In the genomic region with DNA sequence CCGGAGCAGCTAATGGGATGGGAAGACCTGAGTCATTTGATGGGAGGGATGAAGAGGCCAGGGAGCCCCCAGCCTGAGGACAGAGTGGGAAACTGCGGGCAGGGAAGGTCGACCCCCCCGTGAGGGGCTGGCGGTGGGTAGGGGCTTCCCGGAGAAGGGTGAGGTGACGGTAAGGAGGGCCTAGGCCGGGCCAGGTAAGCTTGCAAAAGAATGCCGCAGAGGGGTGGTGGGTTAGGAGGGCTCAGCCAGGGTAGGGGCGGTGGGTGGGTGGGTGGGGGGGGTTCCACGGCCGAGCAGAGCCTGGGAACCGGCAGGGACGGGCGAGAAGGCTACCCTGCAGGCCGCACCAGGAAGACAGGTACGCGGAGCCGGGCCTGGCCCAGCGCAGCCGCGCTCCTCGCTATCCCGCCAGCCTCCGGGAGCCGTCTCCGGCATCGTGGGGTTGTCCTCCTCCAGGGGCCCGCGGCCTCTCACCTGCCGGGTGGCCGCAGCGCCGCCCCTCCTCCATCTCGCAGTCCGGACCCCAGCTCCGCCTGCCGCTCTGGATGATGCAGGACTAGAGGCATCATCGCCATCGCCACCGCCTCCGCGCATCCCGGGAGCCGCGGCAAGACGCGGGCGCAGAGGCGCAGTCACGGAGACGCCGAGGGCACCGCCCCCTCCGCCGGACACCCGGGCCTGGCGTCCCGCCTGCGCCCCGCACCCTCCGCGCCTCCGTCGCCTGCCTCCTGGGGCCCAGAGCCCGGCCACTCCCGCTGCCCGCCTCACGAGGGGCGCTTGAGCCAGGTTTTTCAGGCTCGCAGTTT, we compare ENCODE assay signal across 9 cellular contexts. TPM values are rescaled to one million over a fixed set of nuclear protein-coding genes. Genes with fewer than 3 reads are reported as not detected.
DNase-seq lines count a peak whose midpoint lies in the region; ATAC-seq, FAIRE-seq and TF ChIP-seq lines count a peak whose summit lies in the region.
"Had no signal": no experiment of that assay in that cellular context is flagged by ENCODE, and none has a peak within 500 bp of the region (broad histone marks: within the 10 kb centered on the region; RNA-seq: fewer than 3 reads in every experiment).

A gene (minus strand): TSS at position 614 of the 806 bp plus-strand sequence. CDS start 5,211 bp downstream, outside the sequence.

- H3K79me1 ChIP-seq in trophoblast cell (ENCODE audit: low read length), result no peaks in the 10 kb centered on the region

- H4K91ac ChIP-seq in trophoblast cell (ENCODE audit: low read depth, low read length), result no peak within 1 kb of the TSS

- POLR2A ChIA-PET in K562 (lab: Yijun Ruan, JAX), result no interaction called here

- H3K9ac ChIP-seq in K562 (ENCODE audit: insufficient read depth in 1 of 2, low read depth in 2 of 2, low read length in 2 of 2) (no peak within 1 kb of the TSS), trophoblast cell (ENCODE audit: low read length) (no peak within 1 kb of the TSS)

- no peak within 1 kb of the TSS for H2BK5ac ChIP-seq in trophoblast cell (ENCODE audit: low read depth, low read length, poor library complexity)

- in situ Hi-C loops in K562 (cut with MboI), result no loop called here

- no peaks in the 10 kb centered on the region for H3K27me3 ChIP-seq in K562 (ENCODE audit: control insufficient read depth in 2 of 2, insufficient read depth in 2 of 2, low read length in 2 of 2)
- H3K27me3 ChIP-seq in hepatocyte, result no peaks in the 10 kb centered on the region
- H3K27me3 ChIP-seq in trophoblast cell (ENCODE audit: insufficient read depth, low read length), result no peaks in the 10 kb centered on the region

- no peaks in the 10 kb centered on the region; a peak in 1 of 5 replicates for H3K4me1 ChIP-seq in K562 (replicated peaks in 1 of 2; ENCODE audit: control insufficient read depth in 2 of 2, insufficient read depth in 2 of 2, low read length in 2 of 2)
- no peaks in the 10 kb centered on the region for H3K4me1 ChIP-seq in hepatocyte (ENCODE audit: insufficient read depth)
- H3K4me1 ChIP-seq in trophoblast cell (ENCODE audit: control insufficient read depth in 1 of 2, insufficient read depth in 2 of 2, low read length in 2 of 2), result peaks cover 0 to 3% of the 10 kb centered on the region in 2 experiments

- no TSS peak for BruUV-seq in K562 (replicated peaks; lab: Mats Ljungman, UMichigan)

- intact Hi-C loops in K562 (cut with micrococcal nuclease), result no loop called here

- DNase-seq in AG20443 (ENCODE audit: low spot score) (peak; percentile 73), K562 (ENCODE audit: extremely low read depth in 1 of 4, low spot score in 3 of 4) (no peak), hepatocyte (ENCODE audit: low spot score) (peak; percentile 10), trophoblast cell (no peak), HK-2 (ENCODE audit: unreplicated experiment) (no peak)
- no peak for DNase-seq in stimulated activated CD4-positive, alpha-beta T cell treated with anti-CD3 and anti-CD28 coated beads, Interleukin-2, amount 100 ng/mL, for 24 hours
- DNase-seq: COR-L47 had no signal

- peak within 1 kb of the TSS; percentile 80 for H4K12ac ChIP-seq in trophoblast cell (ENCODE audit: low read depth, low read length)

- WGBS in K562 (ENCODE audit: insufficient coverage, low coverage, missing lambda C conversion rate), result 94% methylated on average over 15 of the region's 71 CpGs
- WGBS in hepatocyte (ENCODE audit: low lambda C conversion rate, missing lambda C conversion rate), result 70% methylated on average over 71 of the region's 71 CpGs
- no CpG with 5 or more reads among the region's 71 CpGs for WGBS in trophoblast cell (ENCODE audit: extremely low coverage, insufficient coverage, insufficient read length)

- H3K27ac ChIP-seq in K562 (ENCODE audit: extremely low read depth, low read depth, low read length), result no peak within 1 kb of the TSS
- no peak within 1 kb of the TSS for H3K27ac ChIP-seq in hepatocyte
- H3K27ac ChIP-seq in trophoblast cell (ENCODE audit: low read depth, low read length), result no peak within 1 kb of the TSS

- H3K18ac ChIP-seq in trophoblast cell (ENCODE audit: low read length), result peak within 1 kb of the TSS; percentile 53

- H3K9me2 ChIP-seq in hepatocyte (replicated peaks; ENCODE audit: insufficient read depth), result no peaks in the 10 kb centered on the region

- H3K79me2 ChIP-seq in K562 (ENCODE audit: control insufficient read depth, insufficient read depth, low read length), result no peaks in the 10 kb centered on the region
- no peaks in the 10 kb centered on the region for H3K79me2 ChIP-seq in hepatocyte
- H3K79me2 ChIP-seq in trophoblast cell (ENCODE audit: control insufficient read depth, insufficient read depth, low read length, poor library complexity), result no peaks in the 10 kb centered on the region

- no peak within 1 kb of the TSS for H3K23ac ChIP-seq in trophoblast cell (ENCODE audit: low read length)

- peak within 1 kb of the TSS; percentile 49 for H2BK12ac ChIP-seq in trophoblast cell (ENCODE audit: low read length)

- FAIRE-seq in K562 (lab: Jason Lieb, UNC), result no peak

- H3K14ac ChIP-seq in trophoblast cell (ENCODE audit: low read length), result no peak within 1 kb of the TSS

- H2AFZ ChIP-seq in K562 (ENCODE audit: low read depth, low read length) (no peak within 1 kb of the TSS), hepatocyte (no peak within 1 kb of the TSS), trophoblast cell (ENCODE audit: insufficient read depth, low read length, poor library complexity) (peak within 1 kb of the TSS; percentile 6)

- no peak within 1 kb of the TSS for H2BK120ac ChIP-seq in trophoblast cell (ENCODE audit: insufficient read depth, low read length, poor library complexity)

- no peak within 1 kb of the TSS for H3K4me2 ChIP-seq in K562 (ENCODE audit: insufficient read depth, low read length)
- peak within 1 kb of the TSS; percentile 41 for H3K4me2 ChIP-seq in hepatocyte
- H3K4me2 ChIP-seq in trophoblast cell (ENCODE audit: low read length), result peak within 1 kb of the TSS; percentile 67

- CTCF ChIA-PET in K562 (lab: Yijun Ruan, JAX; ENCODE audit: low intra/inter-chr PET ratio), result no interaction called here

- H3K9me3 ChIP-seq in K562 (replicated peaks; ENCODE audit: control insufficient read depth, insufficient read depth, low read depth, low read length) (no peaks in the 10 kb centered on the region), hepatocyte (ENCODE audit: low read depth) (no peaks in the 10 kb centered on the region), trophoblast cell (ENCODE audit: insufficient read depth, low read depth, low read length) (no peaks in the 10 kb centered on the region)

- H3K4me3 ChIP-seq in K562 (no peak within 1 kb of the TSS), hepatocyte (no peak within 1 kb of the TSS), trophoblast cell (ENCODE audit: low read depth, low read length) (peak within 1 kb of the TSS; percentile 44)

- TF ChIP-seq CTCF in K562 (IDR thresholded peaks at IDR 0.05 in 2 of 3, conservative IDR thresholded peaks at IDR 0.05 in 1 of 3; ENCODE audit: insufficient read depth in 2 of 3, low read depth in 1 of 3, low read length in 3 of 3), result no peak
- no peak for TF ChIP-seq CTCF in hepatocyte (IDR thresholded peaks at IDR 0.05; ENCODE audit: poor library complexity)

- no peaks in the 10 kb centered on the region for H4K20me1 ChIP-seq in K562 (replicated peaks; ENCODE audit: control insufficient read depth, insufficient read depth, low read length)
- peaks cover 4% of the 10 kb centered on the region for H4K20me1 ChIP-seq in hepatocyte (ENCODE audit: insufficient read depth, poor library complexity, severe bottlenecking)

- H4K8ac ChIP-seq in trophoblast cell (ENCODE audit: low read depth, low read length), result no peak within 1 kb of the TSS

- no peak for TF ChIP-seq EP300 in K562 (IDR thresholded peaks at IDR 0.05; ENCODE audit: low read length)

- no peak for TF ChIP-seq RAD21 in K562 (CRISPR knock-in tag; conservative IDR thresholded peaks at IDR 0.05 in 1 of 2, IDR thresholded peaks at IDR 0.05 in 1 of 2)

- ATAC-seq in K562 (no peak), HG02798 (IDR thresholded peaks at IDR 0.05; ENCODE audit: poor library complexity, unreplicated experiment) (no peak), GM21528 (IDR thresholded peaks at IDR 0.05; ENCODE audit: low FRiP score, unreplicated experiment) (no peak)

- no peak within 1 kb of the TSS for H3K4ac ChIP-seq in trophoblast cell (ENCODE audit: low read depth, low read length)

- H3K36me3 ChIP-seq in K562 (ENCODE audit: control insufficient read depth, insufficient read depth, low read length) (peaks cover 37% of the 10 kb centered on the region; the same call in 2 of the 3 replicates), hepatocyte (replicated peaks; ENCODE audit: insufficient read depth, low read depth) (no peaks in the 10 kb centered on the region), trophoblast cell (ENCODE audit: control insufficient read depth in 1 of 2, insufficient read depth in 2 of 2, low read length in 2 of 2) (peaks cover 7 to 11% of the 10 kb centered on the region in 2 experiments)

- no peak for TF ChIP-seq POLR2A in K562 (conservative IDR thresholded peaks at IDR 0.05)

- no peak within 1 kb of the TSS for H2AK5ac ChIP-seq in trophoblast cell (ENCODE audit: low read length)

- H3K9me1 ChIP-seq in K562 (ENCODE audit: control insufficient read depth, insufficient read depth, low read length), result no peaks in the 10 kb centered on the region

TF ChIP-seq in K562, 482 proteins besides CTCF, POLR2A, EP300 and RAD21 (continues in another document):
- TF ChIP-seq ZBED1 (IDR thresholded peaks at IDR 0.05) (no peak), POLR2G (IDR thresholded peaks at IDR 0.05; ENCODE audit: low read depth, low read length) (peak; percentile 63; the same call in 1 of the 2 replicates), RBM22 (IDR thresholded peaks at IDR 0.05; ENCODE audit: low read depth, low read length, poor library complexity, severe bottlenecking) (peak; percentile 31)

RNA-seq across cellular contexts. Expression of the gene that starts here (rescaled TPM):
- total RNA-seq in K562 (2011; cell fraction: chromatin; rRNA removed; ENCODE audit: low replicate concordance), result 33.2 and 38.2 TPM in 2 replicates
- 13.0 and 13.9 TPM in 2 replicates for total RNA-seq in K562 (2011; cell fraction: nucleolus; rRNA removed)
- 14.5 and 17.1 TPM in 2 replicates for total RNA-seq in K562 (2011; cell fraction: nucleoplasm; rRNA removed)
- total RNA-seq in K562 (2014; rRNA removed) (0.94 and 1.3 TPM in 2 replicates), K562 (2014; rRNA removed; fragmentation: Illumina TruSeq; extraction: Trizol) (2.5 and 2.9 TPM in 2 replicates), K562 (2015; rRNA removed; fragmentation: Illumina TruSeq; extraction: Trizol) (3.8 and 3.9 TPM in 2 replicates), K562 (2021) (2.2 and 2.3 TPM in 2 replicates), hepatocyte (1.00 and 1.5 TPM in 2 replicates)
- polyA plus RNA-seq in K562 (2011; rRNA removed) (3.3 and 3.8 TPM in 2 replicates), K562 (2014; fragmentation: Illumina TruSeq; extraction: Trizol) (2.5 and 3.1 TPM in 2 replicates), K562 (2014; fragmentation: Nextera tagmentation; extraction: Ambion mirVana) (under 1 TPM; 0.10 to 0.17 TPM), K562 (2014; rRNA removed) (1.5 and 2.4 TPM in 2 replicates), hepatocyte (0.07 TPM in 1 of 2 replicates, not detected in the other)
- polyA plus RNA-seq in K562 (2011; cell fraction: cytosol; rRNA removed), result 2.6 and 2.9 TPM in 2 replicates
- 8.2 and 12.4 TPM in 2 replicates for polyA plus RNA-seq in K562 (2011; cell fraction: nucleus; rRNA removed)
- polyA plus RNA-seq in K562 (2012), result 1.4 and 2.0 TPM in 2 replicates
- polyA minus RNA-seq in K562 (2011; rRNA and poly(A)+ RNA removed), result 7.6 and 8.6 TPM in 2 replicates
- polyA minus RNA-seq in K562 (2011; cell fraction: cytosol; rRNA and poly(A)+ RNA removed), result 1.0 and 1.2 TPM in 2 replicates
- 7.0 and 7.3 TPM in 2 replicates for polyA minus RNA-seq in K562 (2011; cell fraction: nucleus; rRNA and poly(A)+ RNA removed)
- 2.2 and 2.3 TPM in 2 replicates for polyA plus RNA-seq in trophoblast cell (2013)

Comparison
In these comparisons a context has a peak if more than half of its experiments do, and no peak if none do; other contexts are left out.
1. DNase-seq: peak in AG20443 (single experiment) and hepatocyte (single experiment); none in K562 (0 of 4), trophoblast cell (0 of 2), stimulated activated CD4-positive, alpha-beta T cell treated with anti-CD3 and anti-CD28 coated beads, Interleukin-2, amount 100 ng/mL, for 24 hours (0 of 2) and HK-2 (single experiment).